In genomic region chr19:45693168-45693788, GRCh38 we compare ENCODE assay signal across 8 cellular contexts. TPM values are rescaled to one million over a fixed set of nuclear protein-coding genes. Genes with fewer than 3 reads are reported as not detected.
DNase-seq lines count a peak whose midpoint lies in the region; ATAC-seq, FAIRE-seq and TF ChIP-seq lines count a peak whose summit lies in the region.

No MANE protein-coding gene starts in this region.

- no peak for TF ChIP-seq EP300 in A549 (IDR thresholded peaks at IDR 0.05)

- peak; percentile 55 to 58 for ATAC-seq in A549
- no peak for ATAC-seq in lung (ENCODE audit: insufficient read depth, low FRiP score)
- no peak for ATAC-seq in GM21515 (IDR thresholded peaks at IDR 0.05; ENCODE audit: unreplicated experiment)

- no peak for FAIRE-seq in A549 (lab: Jason Lieb, UNC)

- TF ChIP-seq RAD21 in A549 (conservative IDR thresholded peaks at IDR 0.05 in 1 of 2, IDR thresholded peaks at IDR 0.05 in 1 of 2), result peak; percentile 65 to 67; a peak in 4 of 5 replicates

- peak overlapping the region; percentile 82 for H3K4me3 ChIP-seq in A549
- H3K4me3 ChIP-seq in lung, result peak overlapping the region; percentile 58

- 2% methylated on average over 20 of the region's 20 CpGs for WGBS in A549 (ENCODE audit: missing lambda C conversion rate)
- 1 to 2% methylated on average over 20 of the region's 20 CpGs for WGBS in lung, 2 donors

- TF ChIP-seq CTCF in A549 (IDR thresholded peaks at IDR 0.05) (peak; percentile 96), lung (IDR thresholded peaks at IDR 0.05; ENCODE audit: control extremely low read depth, extremely low read depth) (peak; percentile 44)

- H3K4me2 ChIP-seq in A549, result peak overlapping the region; percentile 93

- H3K4me1 ChIP-seq in A549 (peaks cover 17% of the 10 kb centered on the region), lung (ENCODE audit: control insufficient read depth in 2 of 2, insufficient read depth in 2 of 2, low read length in 2 of 2) (peaks cover 0 to 4% of the 10 kb centered on the region in 2 donors)

- H3K36me3 ChIP-seq in lung (ENCODE audit: control insufficient read depth in 2 of 2, insufficient read depth in 2 of 2, low read length in 2 of 2), result peaks cover under 1 to 13% of the 10 kb centered on the region in 2 donors

- POLR2A ChIA-PET in A549 (lab: Yijun Ruan, JAX), result interaction anchor here (0.6 to 4.6 kb wide), 10 partner anchors 8 to 515 kb away, joined by 3 to 68 read pairs (median 6); partner anchors contain the start of genes SIX5 and TRAPPC6A

- DNase-seq in A549 (ENCODE audit: low read depth in 1 of 2, low spot score in 1 of 2) (peak; percentile 81 to 94), GM19238 (ENCODE audit: insufficient read length, low spot score) (peak; percentile 55), NCI-H345 treated with DMSO at 0.1 percent for 48 hours (lab: John Stamatoyannopoulos, UW; ENCODE audit: unreplicated experiment) (peak; percentile 17), ecto neural progenitor cell (ENCODE audit: low spot score) (peak; percentile 88), lung (ENCODE audit: low spot score) (peak; percentile 78)
- peak; percentile 66 to 68 for DNase-seq in activated CD4-positive, alpha-beta T cell treated with anti-CD3 and anti-CD28 coated beads, Interleukin-2, amount 50 U/mL, for 24 hours (ENCODE audit: low read depth in 1 of 2, low spot score in 1 of 2)
- DNase-seq in stimulated activated CD4-positive, alpha-beta T cell treated with anti-CD3 and anti-CD28 coated beads, TNF-alpha, amount 100 ng/mL, for 24 hours (ENCODE audit: low read depth in 3 of 3), result peak; percentile 72 to 81 (median 73)

- H3K9me3 ChIP-seq in A549 (no peaks in the 10 kb centered on the region), lung (ENCODE audit: control insufficient read depth in 2 of 2, insufficient read depth in 1 of 2, low read length in 1 of 2) (no peaks in the 10 kb centered on the region)

- no peak for TF ChIP-seq POLR2A in A549 (IDR thresholded peaks at IDR 0.05; ENCODE audit: low read length)

- CTCF ChIA-PET in A549 (lab: Yijun Ruan, JAX), result interaction anchor here (0.6 to 8.0 kb wide), 51 partner anchors 12 to 254 kb away, joined by 3 to 160 read pairs (median 4); partner anchors contain the start of genes DMPK, DMWD, EML2 and FBXO46

- H3K27me3 ChIP-seq in lung (ENCODE audit: control insufficient read depth, insufficient read depth), result no peaks in the 10 kb centered on the region

- H3K27ac ChIP-seq in A549 (peak overlapping the region; percentile 76 to 87), lung (ENCODE audit: low read depth in 1 of 2, low read length in 1 of 2) (peak overlapping the region; percentile 87 to 94)

TF ChIP-seq in A549, 52 proteins besides CTCF, POLR2A, EP300 and RAD21:
- no peak for TF ChIP-seq CBX8 (IDR thresholded peaks at IDR 0.05)
- TF ChIP-seq CHD2 (IDR thresholded peaks at IDR 0.05; ENCODE audit: low read length, partially characterized antibody), result no peak
- peak; percentile 84 for TF ChIP-seq SMC3 (IDR thresholded peaks at IDR 0.05)
- no peak for TF ChIP-seq TP53 (CRISPR knock-in tag; IDR thresholded peaks at IDR 0.05)
- TF ChIP-seq HOXB13 (CRISPR knock-in tag; IDR thresholded peaks at IDR 0.05; ENCODE audit: low read depth), result no peak
- TF ChIP-seq RCOR1 (IDR thresholded peaks at IDR 0.05; ENCODE audit: low read depth, low read length), result peak; percentile 28; the same call in 1 of the 2 replicates
- TF ChIP-seq ZC3H11A (IDR thresholded peaks at IDR 0.05), result no peak
- TF ChIP-seq KDM5A (IDR thresholded peaks at IDR 0.05), result no peak
- TF ChIP-seq USF2 (IDR thresholded peaks at IDR 0.05), result no peak

RNA-seq across cellular contexts. Expression of gene QPCTL, which starts 0.8 kb away (rescaled TPM):
- polyA plus RNA-seq in A549 (2011; rRNA removed), result 9.4 and 10.3 TPM in 2 replicates
- polyA plus RNA-seq in A549 (2012; cell fraction: cytosol; rRNA removed), result 9.1 and 12.1 TPM in 2 replicates
- 30.4 and 33.8 TPM in 2 replicates for polyA plus RNA-seq in A549 (2012; cell fraction: nucleus; rRNA removed)
- polyA plus RNA-seq in A549 (2017; fragmentation: RNase III; extraction: RNeasy Plus Mini Kit Qiagen cat#74134 plus additional on column Dnase treatment), result 6.7 to 10.4 TPM (median 8.4 TPM) in 3 replicates
- 13.0 and 15.7 TPM in 2 replicates for polyA minus RNA-seq in A549 (2011; rRNA and poly(A)+ RNA removed)
- total RNA-seq in lung, result 10 to 100 TPM in 1 of 2 donors, 1 to 10 TPM in 1; 6.3 to 12.2 TPM
- 10 to 100 TPM in 1 of 2 donors, 1 to 10 TPM in 1; 6.7 to 13.3 TPM for polyA plus RNA-seq in lung

RNA-seq across cellular contexts. Expression of gene SNRPD2, which starts 1.5 kb away (rescaled TPM):
- polyA plus RNA-seq in A549 (2011; rRNA removed) (974 and 1,002 TPM in 2 replicates), A549 (2017; fragmentation: RNase III; extraction: RNeasy Plus Mini Kit Qiagen cat#74134 plus additional on column Dnase treatment) (785 to 834 TPM (median 811 TPM) in 3 replicates), lung (100 to 1,000 TPM; 354 to 410 TPM)
- 950 and 1,298 TPM in 2 replicates for polyA plus RNA-seq in A549 (2012; cell fraction: cytosol; rRNA removed)
- 367 and 451 TPM in 2 replicates for polyA plus RNA-seq in A549 (2012; cell fraction: nucleus; rRNA removed)
- 171 and 271 TPM in 2 replicates for polyA minus RNA-seq in A549 (2011; rRNA and poly(A)+ RNA removed)
- total RNA-seq in lung, result 100 to 1,000 TPM; 151 to 319 TPM

RNA-seq across cellular contexts. Expression of gene GIPR, which starts 25.3 kb away (rescaled TPM):
- polyA plus RNA-seq in A549 (2011; rRNA removed) (0.83 and 1.2 TPM in 2 replicates), A549 (2017; fragmentation: RNase III; extraction: RNeasy Plus Mini Kit Qiagen cat#74134 plus additional on column Dnase treatment) (0.96 to 1.6 TPM (median 1.4 TPM) in 3 replicates), lung (1 to 10 TPM; 2.2 to 6.4 TPM)
- 0.42 and 0.57 TPM in 2 replicates for polyA plus RNA-seq in A549 (2012; cell fraction: cytosol; rRNA removed)
- 3.6 and 4.4 TPM in 2 replicates for polyA plus RNA-seq in A549 (2012; cell fraction: nucleus; rRNA removed)
- 2.0 and 2.6 TPM in 2 replicates for polyA minus RNA-seq in A549 (2011; rRNA and poly(A)+ RNA removed)
- 10 to 100 TPM in 1 of 2 donors, 1 to 10 TPM in 1; 4.7 to 14.9 TPM for total RNA-seq in lung

RNA-seq across cellular contexts. Expression of gene FBXO46, which starts 37.4 kb away (rescaled TPM):
- polyA plus RNA-seq in A549 (2011; rRNA removed), result 4.9 and 6.9 TPM in 2 replicates
- polyA plus RNA-seq in A549 (2012; cell fraction: cytosol; rRNA removed), result 10.4 and 14.6 TPM in 2 replicates
- polyA plus RNA-seq in A549 (2012; cell fraction: nucleus; rRNA removed), result 42.9 and 66.6 TPM in 2 replicates
- 10.9 to 12.7 TPM (median 11.5 TPM) in 3 replicates for polyA plus RNA-seq in A549 (2017; fragmentation: RNase III; extraction: RNeasy Plus Mini Kit Qiagen cat#74134 plus additional on column Dnase treatment)
- polyA minus RNA-seq in A549 (2011; rRNA and poly(A)+ RNA removed), result 3.2 and 5.2 TPM in 2 replicates
- 10 to 100 TPM; 11.2 to 19.0 TPM for total RNA-seq in lung
- polyA plus RNA-seq in lung, result 1 to 10 TPM; 7.6 to 8.3 TPM

RNA-seq across cellular contexts. Expression of gene MEIOSIN, which starts 40.0 kb away (rescaled TPM):
- polyA plus RNA-seq in A549 (2011; rRNA removed), result 0.05 TPM in 1 of 2 replicates, not detected in the other
- polyA plus RNA-seq in A549 (2012; cell fraction: cytosol; rRNA removed), result 0.09 and 0.10 TPM in 2 replicates
- 0.06 and 0.16 TPM in 2 replicates for polyA plus RNA-seq in A549 (2012; cell fraction: nucleus; rRNA removed)
- 0.04 TPM in 1 of 3 replicates, not detected in the others for polyA plus RNA-seq in A549 (2017; fragmentation: RNase III; extraction: RNeasy Plus Mini Kit Qiagen cat#74134 plus additional on column Dnase treatment)
- polyA minus RNA-seq in A549 (2011; rRNA and poly(A)+ RNA removed), result not detected in 2 replicates
- not detected for total RNA-seq in lung
- not detected for polyA plus RNA-seq in lung

Comparison
In these comparisons a context has a peak if more than half of its experiments do, and no peak if none do; other contexts are left out.
1. ATAC-seq: peak in A549 (2 of 2); none in lung (single experiment) and GM21515 (single experiment).
2. DNase-seq: peak in every context shown above with its lines; median percentile 88 in ecto neural progenitor cell; 88 in A549; 78 in lung; 73 in stimulated activated CD4-positive, alpha-beta T cell treated with anti-CD3 and anti-CD28 coated beads, TNF-alpha, amount 100 ng/mL, for 24 hours; 67 in activated CD4-positive, alpha-beta T cell treated with anti-CD3 and anti-CD28 coated beads, Interleukin-2, amount 50 U/mL, for 24 hours; 55 in GM19238; 17 in NCI-H345 treated with DMSO at 0.1 percent for 48 hours.